In the genomic region with DNA sequence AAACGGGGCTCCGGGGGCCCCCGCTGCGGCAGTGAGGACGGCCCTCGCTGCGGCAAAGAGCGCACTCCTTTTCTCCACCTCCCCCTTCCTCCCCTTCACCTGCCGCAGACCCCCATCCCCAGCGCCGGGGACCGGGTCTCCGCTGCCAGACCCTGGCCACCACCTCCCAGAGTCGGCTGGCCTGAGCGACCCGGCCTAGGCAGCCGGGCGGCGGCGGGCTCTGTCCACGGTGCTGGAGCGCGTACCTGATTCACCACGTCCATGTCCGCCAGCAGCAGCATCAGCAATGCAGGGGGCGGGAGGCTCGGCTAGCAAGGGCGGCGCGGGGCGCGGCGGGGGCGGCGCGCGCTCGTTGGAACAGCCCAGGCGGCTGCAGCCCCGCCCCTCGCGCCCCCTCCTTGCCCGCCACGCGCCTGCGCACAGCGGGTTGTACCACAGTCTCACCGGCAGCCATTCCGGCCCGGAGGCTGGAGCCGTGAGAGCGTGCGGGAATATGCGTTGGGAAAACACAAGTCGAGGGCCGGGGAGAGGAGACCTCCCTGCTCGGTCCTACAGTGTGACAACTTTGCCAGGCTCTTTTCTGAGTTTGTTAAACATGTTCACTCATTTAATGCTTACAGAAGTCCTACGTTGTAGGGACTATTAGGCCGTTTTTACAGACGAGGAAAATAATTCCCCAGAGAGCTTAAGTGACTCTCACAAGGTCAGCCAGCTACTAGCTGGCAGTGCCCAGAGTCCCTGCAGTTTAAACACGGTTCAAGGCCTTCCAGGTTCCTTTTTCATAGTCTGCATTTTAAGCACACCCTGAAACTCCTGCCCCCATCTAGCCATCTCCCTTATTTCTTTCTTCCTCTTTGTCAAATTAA, we compare ENCODE assay signal across 7 cellular contexts. TPM values are rescaled to one million over a fixed set of nuclear protein-coding genes. Genes with fewer than 3 reads are reported as not detected.
DNase-seq lines count a peak whose midpoint lies in the region; ATAC-seq and TF ChIP-seq lines count a peak whose summit lies in the region.

A gene (minus strand): TSS at position 288 of the 866 bp plus-strand sequence. CDS start 7 bp downstream, at position 281.

- no peaks in the 10 kb centered on the region for H3K27me3 Mint-ChIP-seq in T-helper 2 cell treated with Interferon-gamma antibody and Interleukin-4, amounts not matched to agents 5 μg/mL and 100 μg/mL, for 36 hours (ENCODE audit: low read depth)

- H3K27ac Mint-ChIP-seq in T-helper 2 cell treated with Interferon-gamma antibody and Interleukin-4, amounts not matched to agents 5 μg/mL and 100 μg/mL, for 36 hours, result no peak within 1 kb of the TSS

- DNase-seq in NCI-H1436 (lab: John Stamatoyannopoulos, UW) (peak; percentile 76), ascending aorta (ENCODE audit: low spot score in 2 of 2) (peak; percentile 65 to 95), hepatocyte (ENCODE audit: low spot score) (peak; percentile 93), retinal pigment epithelial cell (ENCODE audit: low read depth) (peak; percentile 28)
- DNase-seq in T-helper 2 cell treated with Interferon-gamma antibody and Interleukin-4, amounts not matched to agents 5 μg/mL and 100 μg/mL, for 36 hours (ENCODE audit: low spot score), result peak; percentile 88

- H3K4me1 ChIP-seq in ascending aorta (no peaks in the 10 kb centered on the region), hepatocyte (ENCODE audit: insufficient read depth) (no peaks in the 10 kb centered on the region)

- TF ChIP-seq POLR2A in GM15510 (IDR thresholded peaks at IDR 0.05; ENCODE audit: borderline replicate concordance, extremely low read depth, insufficient read length), result peak; percentile 89

- TF ChIP-seq CTCF in ascending aorta (IDR thresholded peaks at IDR 0.05) (no peak), hepatocyte (IDR thresholded peaks at IDR 0.05; ENCODE audit: poor library complexity) (no peak), retinal pigment epithelial cell (conservative IDR thresholded peaks at IDR 0.05; ENCODE audit: low read depth, low read length) (no peak)

- H3K9me3 Mint-ChIP-seq in T-helper 2 cell treated with Interferon-gamma antibody and Interleukin-4, amounts not matched to agents 5 μg/mL and 100 μg/mL, for 36 hours, result no peaks in the 10 kb centered on the region

- H3K36me3 ChIP-seq in ascending aorta (no peaks in the 10 kb centered on the region), hepatocyte (replicated peaks; ENCODE audit: insufficient read depth, low read depth) (no peaks in the 10 kb centered on the region)

- H3K4me2 ChIP-seq in hepatocyte, result peak within 1 kb of the TSS; percentile 76

- peak within 1 kb of the TSS; percentile 85 for H2AFZ ChIP-seq in hepatocyte

- no peaks in the 10 kb centered on the region for H3K9me2 ChIP-seq in hepatocyte (replicated peaks; ENCODE audit: insufficient read depth)

- peaks cover 10% of the 10 kb centered on the region for H3K4me1 Mint-ChIP-seq in T-helper 2 cell treated with Interferon-gamma antibody and Interleukin-4, amounts not matched to agents 5 μg/mL and 100 μg/mL, for 36 hours (ENCODE audit: low read depth)

- H3K27me3 ChIP-seq in ascending aorta (no peaks in the 10 kb centered on the region), hepatocyte (no peaks in the 10 kb centered on the region)

- H3K4me3 Mint-ChIP-seq in T-helper 2 cell treated with Interferon-gamma antibody and Interleukin-4, amounts not matched to agents 5 μg/mL and 100 μg/mL, for 36 hours, result peak within 1 kb of the TSS; percentile 51

- no peaks in the 10 kb centered on the region for H4K20me1 ChIP-seq in hepatocyte (ENCODE audit: insufficient read depth, poor library complexity, severe bottlenecking)

- intact Hi-C loops in ascending aorta (cut with DNase I), result loop anchor here (1.0 to 2.0 kb wide), 3 partner anchors 9 to 69 kb away; a partner anchor contains a TSS

- no peaks in the 10 kb centered on the region for H3K79me2 ChIP-seq in hepatocyte

- no peaks in the 10 kb centered on the region for H3K36me3 Mint-ChIP-seq in T-helper 2 cell treated with Interferon-gamma antibody and Interleukin-4, amounts not matched to agents 5 μg/mL and 100 μg/mL, for 36 hours (ENCODE audit: low read depth)

- peak; percentile 90 for ATAC-seq in HG02763 (IDR thresholded peaks at IDR 0.05; ENCODE audit: unreplicated experiment)

- 49% methylated on average over 34 of the region's 61 CpGs for WGBS in hepatocyte (ENCODE audit: low lambda C conversion rate, missing lambda C conversion rate)

- no peaks in the 10 kb centered on the region for H3K9me3 ChIP-seq in ascending aorta
- H3K9me3 ChIP-seq in hepatocyte (ENCODE audit: low read depth), result no peaks in the 10 kb centered on the region

- H3K27ac ChIP-seq in ascending aorta, result peak within 1 kb of the TSS; percentile 51 to 59
- peak within 1 kb of the TSS; percentile 68 for H3K27ac ChIP-seq in hepatocyte

- H3K4me3 ChIP-seq in ascending aorta (peak within 1 kb of the TSS; percentile 33 to 61), hepatocyte (no peak within 1 kb of the TSS), retinal pigment epithelial cell (ENCODE audit: low read length) (peak within 1 kb of the TSS; percentile 35)

RNA-seq across cellular contexts. Expression of the gene that starts here (rescaled TPM):
- 0.53 TPM for total RNA-seq in ascending aorta
- 1.4 and 2.5 TPM in 2 replicates for total RNA-seq in hepatocyte
- polyA plus RNA-seq in hepatocyte, result 2.1 and 2.9 TPM in 2 replicates

Comparison
In these comparisons a context has a peak if more than half of its experiments do, and no peak if none do; other contexts are left out.
1. Peak in DNase-seq, H3K4me3 ChIP-seq and H3K27ac ChIP-seq in ascending aorta; RNA of the gene not detected or under 1 TPM.
2. DNase-seq: peak in every context shown above with its lines; median percentile 93 in hepatocyte; 88 in T-helper 2 cell treated with Interferon-gamma antibody and Interleukin-4, amounts not matched to agents 5 μg/mL and 100 μg/mL, for 36 hours; 80 in ascending aorta; 76 in NCI-H1436; 28 in retinal pigment epithelial cell.